Comparison of ENCODE assay signal across 10 cellular contexts in genomic region chr5:55102345-55102744, GRCh38. TPM values are rescaled to one million over a fixed set of nuclear protein-coding genes. Genes with fewer than 3 reads are reported as not detected.
DNase-seq lines count a peak whose midpoint lies in the region; ATAC-seq lines count a peak whose summit lies in the region.
"Had no signal": no experiment of that assay in that cellular context is flagged by ENCODE, and none has a peak within 500 bp of the region (broad histone marks: within the 10 kb centered on the region; RNA-seq: fewer than 3 reads in every experiment).

GZMA (plus strand) TSS chr5:55102646; CDS start chr5:55102683, 37 bp downstream.

- H3K36me3 Mint-ChIP-seq in activated naive CD4-positive, alpha-beta T cell treated with anti-CD3 and anti-CD28 coated beads, Interleukin-2, amount 50 U/mL, for 72 hours: peaks cover 27 to 42% of the 10 kb centered on the region in 2 donors

- peak; percentile 82 to 94 for ATAC-seq in activated naive CD4-positive, alpha-beta T cell treated with anti-CD3 and anti-CD28 coated beads, Interleukin-2, amount 50 U/mL, for 72 hours
- ATAC-seq in stimulated activated naive CD8-positive, alpha-beta T cell treated with anti-CD3 and anti-CD28 coated beads, Interleukin-15, Interleukin-2, amounts not matched to agents 100 U/mL and 50 U/mL, for 24 hours: peak; percentile 82
- ATAC-seq in HG03378 (IDR thresholded peaks at IDR 0.05; ENCODE audit: unreplicated experiment) (no peak), HG03521 (IDR thresholded peaks at IDR 0.05; ENCODE audit: unreplicated experiment) (no peak)

- peaks cover 25 to 30% of the 10 kb centered on the region in 2 donors for H3K9me3 Mint-ChIP-seq in activated naive CD4-positive, alpha-beta T cell treated with anti-CD3 and anti-CD28 coated beads, Interleukin-2, amount 50 U/mL, for 72 hours

- peak; percentile 68 for DNase-seq in activated CD8-positive, alpha-beta memory T cell treated with anti-CD3 and anti-CD28 coated beads for 24 hours
- DNase-seq in activated CD8-positive, alpha-beta memory T cell treated with anti-CD3 and anti-CD28 coated beads, Interleukin-2, amount 50 U/mL, for 4 hours: no peak
- peak in 1 of 2 donors; percentile 31 for DNase-seq in activated naive CD4-positive, alpha-beta T cell treated with anti-CD3 and anti-CD28 coated beads, Interleukin-2, amount 50 U/mL, for 72 hours (ENCODE audit: low spot score in 2 of 2)
- DNase-seq in stimulated activated naive CD8-positive, alpha-beta T cell treated with anti-CD3 and anti-CD28 coated beads, Interleukin-15, Interleukin-2, amounts not matched to agents 100 U/mL and 50 U/mL, for 24 hours: peak; percentile 33
- no peak for DNase-seq in GM19238 (ENCODE audit: insufficient read length, low spot score)
- DNase-seq: WERI-Rb-1 had no signal

- intact Hi-C loops in T-helper 2 cell treated with Interferon-gamma antibody and Interleukin-4, amounts not matched to agents 100 ng/mL and 5 ng/mL, for 36 hours (cut with micrococcal nuclease): loop anchor here (1.0 to 5.0 kb wide), 8 partner anchors 32 to 200 kb away; no protein-coding TSS in a partner anchor

- H3K27ac Mint-ChIP-seq in activated naive CD4-positive, alpha-beta T cell treated with anti-CD3 and anti-CD28 coated beads, Interleukin-2, amount 50 U/mL, for 72 hours: peak within 1 kb of the TSS; percentile 3 to 83

RNA-seq across cellular contexts. Expression of gene GZMA, which starts in this region (rescaled TPM):
- 738 and 757 TPM in 2 replicates for total RNA-seq in T-helper 2 cell treated with Interferon-gamma antibody and Interleukin-4, amounts not matched to agents 100 ng/mL and 5 ng/mL, for 36 hours
- 1 to 10 TPM; 1.7 to 3.3 TPM for total RNA-seq in activated naive CD4-positive, alpha-beta T cell treated with anti-CD3 and anti-CD28 coated beads, Interleukin-2, amount 50 U/mL, for 72 hours
- total RNA-seq: epithelial cell of proximal tubule had no signal

Comparison
In these comparisons a context has a peak if more than half of its experiments do, and no peak if none do; other contexts are left out.
1. RNA of gene GZMA (total RNA-seq): 738 to 757 TPM in T-helper 2 cell treated with Interferon-gamma antibody and Interleukin-4, amounts not matched to agents 100 ng/mL and 5 ng/mL, for 36 hours; 1.7 to 3.3 TPM in activated naive CD4-positive, alpha-beta T cell treated with anti-CD3 and anti-CD28 coated beads, Interleukin-2, amount 50 U/mL, for 72 hours; every median in the first group is over 100 times any median in the second.
2. DNase-seq: peak in activated CD8-positive, alpha-beta memory T cell treated with anti-CD3 and anti-CD28 coated beads for 24 hours (single experiment) and stimulated activated naive CD8-positive, alpha-beta T cell treated with anti-CD3 and anti-CD28 coated beads, Interleukin-15, Interleukin-2, amounts not matched to agents 100 U/mL and 50 U/mL, for 24 hours (single experiment); none in activated CD8-positive, alpha-beta memory T cell treated with anti-CD3 and anti-CD28 coated beads, Interleukin-2, amount 50 U/mL, for 4 hours (single experiment) and GM19238 (single experiment).
3. ATAC-seq: peak in activated naive CD4-positive, alpha-beta T cell treated with anti-CD3 and anti-CD28 coated beads, Interleukin-2, amount 50 U/mL, for 72 hours (2 of 2) and stimulated activated naive CD8-positive, alpha-beta T cell treated with anti-CD3 and anti-CD28 coated beads, Interleukin-15, Interleukin-2, amounts not matched to agents 100 U/mL and 50 U/mL, for 24 hours (single experiment); none in HG03378 (single experiment) and HG03521 (single experiment).